Comparison of ENCODE assay signal across 19 cellular contexts in genomic region chr19:21841081-21841783, GRCh38. TPM values are rescaled to one million over a fixed set of nuclear protein-coding genes. Genes with fewer than 3 reads are reported as not detected.
DNase-seq lines count a peak whose midpoint lies in the region; ATAC-seq and TF ChIP-seq lines count a peak whose summit lies in the region.
"Had no signal": no experiment of that assay in that cellular context is flagged by ENCODE, and none has a peak within 500 bp of the region (broad histone marks: within the 10 kb centered on the region; RNA-seq: fewer than 3 reads in every experiment).

No MANE protein-coding gene starts in this region.

- H2BK5ac ChIP-seq in H9 (ENCODE audit: insufficient read length, low read length) = no peak overlapping the region

- no peak overlapping the region for H2BK15ac ChIP-seq in H9 (ENCODE audit: low read depth, low read length)

- H3K23me2 ChIP-seq in H9 (ENCODE audit: insufficient read length, low read depth, low read length, poor library complexity, severe bottlenecking) = no peaks in the 10 kb centered on the region

- no peak overlapping the region for H3K4me2 ChIP-seq in H9 (ENCODE audit: insufficient read depth, insufficient read length, low read length)

- no peak overlapping the region for H3K4me3 ChIP-seq in neutrophil (ENCODE audit: low read depth in 1 of 2, low read length in 1 of 2)

- no peak overlapping the region for H4K5ac ChIP-seq in H9 (ENCODE audit: insufficient read length, low read depth, low read length)

- H4K8ac ChIP-seq in H9 (replicated peaks; ENCODE audit: insufficient read length, low read depth, low read length) = peak overlapping the region; percentile 12

- H3K14ac ChIP-seq in H9 (ENCODE audit: insufficient read depth, low read length) = no peak overlapping the region

- H3K27me3 ChIP-seq in H9 (ENCODE audit: insufficient read depth, low read length) (no peaks in the 10 kb centered on the region), neutrophil (no peaks in the 10 kb centered on the region)
- H3K27me3 ChIP-seq: BE2C had no signal

- no peak overlapping the region for H3K9ac ChIP-seq in H9 (ENCODE audit: extremely low read depth, insufficient read length, low read length)

- no peak overlapping the region for H3K4ac ChIP-seq in H9 (ENCODE audit: low read depth, low read length)

- H2AFZ ChIP-seq in H9 (ENCODE audit: low read length) = no peak overlapping the region

- no peaks in the 10 kb centered on the region for H4K20me1 ChIP-seq in H9 (ENCODE audit: control insufficient read depth, insufficient read depth, insufficient read length)

- peaks cover 3% of the 10 kb centered on the region for H3K79me1 ChIP-seq in H9 (ENCODE audit: insufficient read depth, low read depth, low read length, poor library complexity, severe bottlenecking)

- H3K56ac ChIP-seq in H9 (ENCODE audit: insufficient read length, low read depth, low read length) = no peak overlapping the region

- H3K27ac Mint-ChIP-seq in activated T-cell treated with anti-CD3 and anti-CD28 coated beads, Interleukin-2, amount 50 U/mL, for 72 hours = no peak overlapping the region
- no peak overlapping the region for H3K27ac Mint-ChIP-seq in H9
- no peak overlapping the region for H3K27ac Mint-ChIP-seq in activated T-helper 17 cell treated with anti-CD3 and anti-CD28 coated beads, Interleukin-2, amount 50 U/mL, for 72 hours
- H3K27ac Mint-ChIP-seq: CD4-positive, CD25-positive, alpha-beta regulatory T cell had no signal

- no peak overlapping the region for H3T11ph ChIP-seq in H9 (ENCODE audit: low read length)

- H3K4me3 Mint-ChIP-seq in activated T-cell treated with anti-CD3 and anti-CD28 coated beads, Interleukin-2, amount 50 U/mL, for 72 hours = no peak overlapping the region
- H3K4me3 Mint-ChIP-seq in activated T-cell treated with anti-CD3 and anti-CD28 coated beads, Interleukin-2, amount 50 U/mL, for 4 hours = no peak overlapping the region
- H3K4me3 Mint-ChIP-seq in H9 = no peak overlapping the region
- no peak overlapping the region for H3K4me3 Mint-ChIP-seq in activated T-helper 17 cell treated with anti-CD3 and anti-CD28 coated beads, Interleukin-2, amount 50 U/mL, for 72 hours
- H3K4me3 Mint-ChIP-seq: CD4-positive, CD25-positive, alpha-beta regulatory T cell; CD8-positive, alpha-beta memory T cell had no signal

- no peaks in the 10 kb centered on the region for H3K9me3 ChIP-seq in H9 (ENCODE audit: control insufficient read depth, low read depth, low read length)
- no peaks in the 10 kb centered on the region for H3K9me3 ChIP-seq in neutrophil
- H3K9me3 ChIP-seq: BE2C had no signal

- peaks cover 0 to 3% of the 10 kb centered on the region in 2 donors for H3K9me3 Mint-ChIP-seq in activated T-cell treated with anti-CD3 and anti-CD28 coated beads, Interleukin-2, amount 50 U/mL, for 72 hours
- no peaks in the 10 kb centered on the region for H3K9me3 Mint-ChIP-seq in activated T-cell treated with anti-CD3 and anti-CD28 coated beads, Interleukin-2, amount 50 U/mL, for 4 hours
- no peaks in the 10 kb centered on the region for H3K9me3 Mint-ChIP-seq in H9
- H3K9me3 Mint-ChIP-seq in activated T-helper 17 cell treated with anti-CD3 and anti-CD28 coated beads, Interleukin-2, amount 50 U/mL, for 72 hours = no peaks in the 10 kb centered on the region
- H3K9me3 Mint-ChIP-seq: CD4-positive, CD25-positive, alpha-beta regulatory T cell; CD8-positive, alpha-beta memory T cell had no signal

- no peak overlapping the region for H4K91ac ChIP-seq in H9 (ENCODE audit: insufficient read length, low read depth, low read length)

- H3K4me1 ChIP-seq in H9 (ENCODE audit: insufficient read depth, low read length) = no peaks in the 10 kb centered on the region
- H3K4me1 ChIP-seq in neutrophil (ENCODE audit: control insufficient read depth in 1 of 2, insufficient read depth in 1 of 2, low read depth in 1 of 2, low read length in 1 of 2) = peaks cover 67 to 69% of the 10 kb centered on the region in 2 experiments

- peaks cover 29 to 47% of the 10 kb centered on the region in 2 donors for H3K36me3 Mint-ChIP-seq in activated T-cell treated with anti-CD3 and anti-CD28 coated beads, Interleukin-2, amount 50 U/mL, for 72 hours (ENCODE audit: insufficient read depth in 2 of 2)
- peaks cover 45% of the 10 kb centered on the region for H3K36me3 Mint-ChIP-seq in activated T-cell treated with anti-CD3 and anti-CD28 coated beads, Interleukin-2, amount 50 U/mL, for 4 hours (ENCODE audit: insufficient read depth)
- peaks cover 62 to 78% (median 77%) of the 10 kb centered on the region in 3 experiments for H3K36me3 Mint-ChIP-seq in H9 (ENCODE audit: insufficient read depth in 1 of 3, low read depth in 3 of 3)
- H3K36me3 Mint-ChIP-seq in activated T-helper 17 cell treated with anti-CD3 and anti-CD28 coated beads, Interleukin-2, amount 50 U/mL, for 72 hours (ENCODE audit: low read depth) = peaks cover 82% of the 10 kb centered on the region

- no peak overlapping the region for H2BK20ac ChIP-seq in H9 (ENCODE audit: low read depth, low read length, poor library complexity, severe bottlenecking)

- no peaks in the 10 kb centered on the region; the same call in 1 of the 2 replicates for H3K79me2 ChIP-seq in H9 (ENCODE audit: insufficient read depth, low read length)

- no peak overlapping the region for H2BK120ac ChIP-seq in H9 (ENCODE audit: low read depth, low read length, poor library complexity, severe bottlenecking)

- no peak overlapping the region for H3K27ac ChIP-seq in H9 (ENCODE audit: insufficient read length, low read depth, low read length)
- peak overlapping the region; percentile 82 for H3K27ac ChIP-seq in neutrophil

- no CpG with 5 or more reads among the region's 5 CpGs for WGBS in H9 (ENCODE audit: extremely low coverage, insufficient read length, low lambda C conversion rate)

- peaks cover 25% of the 10 kb centered on the region for H3K4me1 Mint-ChIP-seq in activated T-cell treated with anti-CD3 and anti-CD28 coated beads, Interleukin-2, amount 50 U/mL, for 72 hours (ENCODE audit: low read depth)
- peaks cover 6% of the 10 kb centered on the region for H3K4me1 Mint-ChIP-seq in activated T-cell treated with anti-CD3 and anti-CD28 coated beads, Interleukin-2, amount 50 U/mL, for 4 hours (ENCODE audit: low read depth)
- H3K4me1 Mint-ChIP-seq in H9 = peaks cover 4 to 6% of the 10 kb centered on the region in 2 experiments
- H3K4me1 Mint-ChIP-seq in activated T-helper 17 cell treated with anti-CD3 and anti-CD28 coated beads, Interleukin-2, amount 50 U/mL, for 72 hours = no peaks in the 10 kb centered on the region

- no peak overlapping the region for H2BK12ac ChIP-seq in H9 (ENCODE audit: insufficient read length, low read depth, low read length)

- H3K36me3 ChIP-seq in neutrophil = peaks cover 19% of the 10 kb centered on the region

- no peak overlapping the region for H3K18ac ChIP-seq in H9 (ENCODE audit: insufficient read length, low read depth, low read length)

- no peaks in the 10 kb centered on the region for H3K27me3 Mint-ChIP-seq in activated T-cell treated with anti-CD3 and anti-CD28 coated beads, Interleukin-2, amount 50 U/mL, for 72 hours (ENCODE audit: low read depth)
- H3K27me3 Mint-ChIP-seq in activated T-cell treated with anti-CD3 and anti-CD28 coated beads, Interleukin-2, amount 50 U/mL, for 4 hours (ENCODE audit: low read depth) = no peaks in the 10 kb centered on the region
- H3K27me3 Mint-ChIP-seq in H9 (ENCODE audit: low read depth) = no peaks in the 10 kb centered on the region
- H3K27me3 Mint-ChIP-seq in activated T-helper 17 cell treated with anti-CD3 and anti-CD28 coated beads, Interleukin-2, amount 50 U/mL, for 72 hours = no peaks in the 10 kb centered on the region
- H3K27me3 Mint-ChIP-seq: CD4-positive, CD25-positive, alpha-beta regulatory T cell had no signal

- H3K23ac ChIP-seq in H9 (ENCODE audit: insufficient read length, low read depth, low read length) = no peak overlapping the region

- ATAC-seq in activated T-cell treated with anti-CD3 and anti-CD28 coated beads, Interleukin-2, amount 50 U/mL, for 72 hours (replicated peaks in 1 of 2) = peak; percentile 44 to 74
- no peak for ATAC-seq in activated T-cell treated with anti-CD3 and anti-CD28 coated beads, Interleukin-2, amount 50 U/mL, for 4 hours
- ATAC-seq in activated T-helper 17 cell treated with anti-CD3 and anti-CD28 coated beads, Interleukin-2, amount 50 U/mL, for 72 hours (replicated peaks) = peak; percentile 57
- no peak for ATAC-seq in GM18868 (IDR thresholded peaks at IDR 0.05; ENCODE audit: unreplicated experiment)

- no peak overlapping the region for H2AK5ac ChIP-seq in H9 (ENCODE audit: insufficient read length, low read length)

- DNase-seq in activated T-cell treated with anti-CD3 and anti-CD28 coated beads, Interleukin-2, amount 50 U/mL, for 72 hours = no peak
- DNase-seq in activated T-cell treated with anti-CD3 and anti-CD28 coated beads, Interleukin-2, amount 50 U/mL, for 4 hours = no peak
- DNase-seq in H9 = no peak
- no peak for DNase-seq in T-helper 1 cell
- DNase-seq in activated gamma-delta T cell treated with Interleukin-2 at 50 U/mL for 16 hours = no peak
- DNase-seq: ACHN; BE2C; C1 segment of cervical spinal cord; CD4-positive, CD25-positive, alpha-beta regulatory T cell; CD8-positive, alpha-beta memory T cell; COR-L47; DMS 273 treated with DMSO at 0.1 percent for 48 hours; DMS79; GDM1; HCEC 1CT had no signal

- TF ChIP-seq CTCF in H9 (conservative IDR thresholded peaks at IDR 0.05) = no peak
- no peak for TF ChIP-seq CTCF in neutrophil (IDR thresholded peaks at IDR 0.05)

RNA-seq across cellular contexts. Expression of gene ZNF43, which starts 5.2 kb away (rescaled TPM):
- total RNA-seq in activated T-cell treated with anti-CD3 and anti-CD28 coated beads, Interleukin-2, amount 50 U/mL, for 72 hours = 10 to 100 TPM; 35.5 to 39.8 TPM
- 10 to 100 TPM; 20.3 to 22.8 (median 20.9) TPM for total RNA-seq in activated T-cell treated with anti-CD3 and anti-CD28 coated beads, Interleukin-2, amount 50 U/mL, for 4 hours
- total RNA-seq in H9 (2021) = 49.6 and 51.6 TPM in 2 replicates
- 10 to 100 TPM; 29.0 to 42.5 TPM for total RNA-seq in activated T-helper 17 cell treated with anti-CD3 and anti-CD28 coated beads, Interleukin-2, amount 50 U/mL, for 72 hours
- total RNA-seq: HT-29 had no signal

Comparison
In these comparisons a context has a peak if more than half of its experiments do, and no peak if none do; other contexts are left out.
1. ATAC-seq: peak in activated T-cell treated with anti-CD3 and anti-CD28 coated beads, Interleukin-2, amount 50 U/mL, for 72 hours (2 of 2) and activated T-helper 17 cell treated with anti-CD3 and anti-CD28 coated beads, Interleukin-2, amount 50 U/mL, for 72 hours (single experiment); none in activated T-cell treated with anti-CD3 and anti-CD28 coated beads, Interleukin-2, amount 50 U/mL, for 4 hours (0 of 2) and GM18868 (single experiment).